Comparison of ENCODE assay signal across 7 cellular contexts in genomic region chr3:100089802-100090668, GRCh38. TPM values are rescaled to one million over a fixed set of nuclear protein-coding genes. Genes with fewer than 3 reads are reported as not detected.
DNase-seq lines count a peak whose midpoint lies in the region; ATAC-seq and TF ChIP-seq lines count a peak whose summit lies in the region.

No MANE protein-coding gene starts in this region.

- H3K27ac Mint-ChIP-seq in H9, result peak overlapping the region; percentile 62 to 87 (median 80); a peak in 6 of 7 replicates
- peak overlapping the region; percentile 52 for H3K27ac Mint-ChIP-seq in activated T-helper 2 cell treated with anti-CD3 and anti-CD28 coated beads, Interferon-gamma antibody, Interleukin-2, Interleukin-4, amounts not matched to agents 10 μg/mL and 5 μg/mL and 100 μg/mL, durations not matched to agents 14 hours and 24 hours and 36 hours

- H2AK5ac ChIP-seq in H9 (ENCODE audit: insufficient read length, low read length), result no peak overlapping the region

- H3K79me2 ChIP-seq in H9 (ENCODE audit: insufficient read depth, low read length) (no peaks in the 10 kb centered on the region), Karpas-422 (ENCODE audit: low read length) (no peaks in the 10 kb centered on the region)

- H4K8ac ChIP-seq in H9 (replicated peaks; ENCODE audit: insufficient read length, low read depth, low read length), result no peak overlapping the region

- H3K36me3 ChIP-seq in Karpas-422 (ENCODE audit: insufficient read depth, low read length) (no peaks in the 10 kb centered on the region), kidney epithelial cell (ENCODE audit: control insufficient read depth, insufficient read depth, low read length) (no peaks in the 10 kb centered on the region)

- no CpG with 5 or more reads among the region's 7 CpGs for WGBS in H9 (ENCODE audit: extremely low coverage, insufficient read length, low lambda C conversion rate)

- H3K14ac ChIP-seq in H9 (ENCODE audit: insufficient read depth, low read length), result no peak overlapping the region

- no peak overlapping the region for H2BK120ac ChIP-seq in H9 (ENCODE audit: low read depth, low read length, poor library complexity, severe bottlenecking)

- intact Hi-C loops in activated T-helper 2 cell treated with anti-CD3 and anti-CD28 coated beads, Interferon-gamma antibody, Interleukin-2, Interleukin-4, amounts not matched to agents 10 μg/mL and 5 μg/mL and 100 μg/mL, durations not matched to agents 14 hours and 24 hours and 36 hours (cut with micrococcal nuclease), result loop anchor here (1.0 to 5.0 kb wide), 6 partner anchors 15 to 272 kb away; no protein-coding TSS in a partner anchor

- no peaks in the 10 kb centered on the region for H3K27me3 Mint-ChIP-seq in H9 (ENCODE audit: low read depth)
- peaks cover 1% of the 10 kb centered on the region for H3K27me3 Mint-ChIP-seq in activated T-helper 2 cell treated with anti-CD3 and anti-CD28 coated beads, Interferon-gamma antibody, Interleukin-2, Interleukin-4, amounts not matched to agents 10 μg/mL and 5 μg/mL and 100 μg/mL, durations not matched to agents 14 hours and 24 hours and 36 hours (ENCODE audit: low read depth)

- H2BK20ac ChIP-seq in H9 (ENCODE audit: low read depth, low read length, poor library complexity, severe bottlenecking), result no peak overlapping the region

- H3K9ac ChIP-seq in H9 (ENCODE audit: extremely low read depth, insufficient read length, low read length) (no peak overlapping the region), Karpas-422 (ENCODE audit: low read length) (no peak overlapping the region)

- no peak overlapping the region for H4K5ac ChIP-seq in H9 (ENCODE audit: insufficient read length, low read depth, low read length)

- H3K27me3 ChIP-seq in H9 (ENCODE audit: insufficient read depth, low read length), result no peaks in the 10 kb centered on the region
- H3K27me3 ChIP-seq in Karpas-422 (ENCODE audit: low read length), result no peaks in the 10 kb centered on the region
- H3K27me3 ChIP-seq in kidney epithelial cell (ENCODE audit: control insufficient read depth, insufficient read depth, low read length), result no peaks in the 10 kb centered on the region

- H3K4me3 ChIP-seq in Karpas-422 (ENCODE audit: low read length), result no peak overlapping the region
- H3K4me3 ChIP-seq in kidney epithelial cell (ENCODE audit: low read depth, low read length), result no peak overlapping the region

- H2AFZ ChIP-seq in H9 (ENCODE audit: low read length) (no peak overlapping the region), Karpas-422 (ENCODE audit: low read length) (no peak overlapping the region)

- H3T11ph ChIP-seq in H9 (ENCODE audit: low read length), result no peak overlapping the region

- no peak overlapping the region for H4K91ac ChIP-seq in H9 (ENCODE audit: insufficient read length, low read depth, low read length)

- H3K36me3 Mint-ChIP-seq in H9 (ENCODE audit: insufficient read depth in 1 of 3, low read depth in 3 of 3), result no peaks in the 10 kb centered on the region
- peaks cover 11% of the 10 kb centered on the region for H3K36me3 Mint-ChIP-seq in activated T-helper 2 cell treated with anti-CD3 and anti-CD28 coated beads, Interferon-gamma antibody, Interleukin-2, Interleukin-4, amounts not matched to agents 10 μg/mL and 5 μg/mL and 100 μg/mL, durations not matched to agents 14 hours and 24 hours and 36 hours (ENCODE audit: low read depth)

- TF ChIP-seq CTCF in H9 (conservative IDR thresholded peaks at IDR 0.05) (peak; percentile 69), kidney epithelial cell (IDR thresholded peaks at IDR 0.05; ENCODE audit: insufficient read depth, low read length, poor library complexity, severe bottlenecking) (peak; percentile 64)

- H3K9me3 ChIP-seq in H9 (ENCODE audit: control insufficient read depth, low read depth, low read length) (no peaks in the 10 kb centered on the region), Karpas-422 (ENCODE audit: low read length) (no peaks in the 10 kb centered on the region)

- peak; percentile 57 for DNase-seq in H9
- peak; percentile 48 for DNase-seq in Karpas-422
- DNase-seq in activated T-helper 2 cell treated with anti-CD3 and anti-CD28 coated beads, Interferon-gamma antibody, Interleukin-2, Interleukin-4, amounts not matched to agents 10 μg/mL and 5 μg/mL and 100 μg/mL, durations not matched to agents 14 hours and 24 hours and 36 hours (ENCODE audit: low spot score), result no peak
- DNase-seq in kidney epithelial cell (ENCODE audit: low read depth), result no peak
- no peak for DNase-seq in NCI-H2227 treated with DMSO at 0.1 percent for 48 hours (lab: John Stamatoyannopoulos, UW)
- no peak for DNase-seq in NCI-H1436 (lab: John Stamatoyannopoulos, UW)

- H2BK12ac ChIP-seq in H9 (ENCODE audit: insufficient read length, low read depth, low read length), result no peak overlapping the region

- H3K4me2 ChIP-seq in H9 (ENCODE audit: insufficient read depth, insufficient read length, low read length), result no peak overlapping the region
- H3K4me2 ChIP-seq in Karpas-422 (ENCODE audit: low read depth, low read length, poor library complexity, severe bottlenecking), result no peak overlapping the region

- ATAC-seq in GM18502 (IDR thresholded peaks at IDR 0.05; ENCODE audit: poor library complexity, unreplicated experiment), result peak; percentile 82

- no peak overlapping the region for H3K4me3 Mint-ChIP-seq in H9
- peak overlapping the region; percentile 0 for H3K4me3 Mint-ChIP-seq in activated T-helper 2 cell treated with anti-CD3 and anti-CD28 coated beads, Interferon-gamma antibody, Interleukin-2, Interleukin-4, amounts not matched to agents 10 μg/mL and 5 μg/mL and 100 μg/mL, durations not matched to agents 14 hours and 24 hours and 36 hours (ENCODE audit: low read depth)

- no peaks in the 10 kb centered on the region for H3K79me1 ChIP-seq in H9 (ENCODE audit: insufficient read depth, low read depth, low read length, poor library complexity, severe bottlenecking)

- no peaks in the 10 kb centered on the region for H3K9me3 Mint-ChIP-seq in H9
- no peaks in the 10 kb centered on the region for H3K9me3 Mint-ChIP-seq in activated T-helper 2 cell treated with anti-CD3 and anti-CD28 coated beads, Interferon-gamma antibody, Interleukin-2, Interleukin-4, amounts not matched to agents 10 μg/mL and 5 μg/mL and 100 μg/mL, durations not matched to agents 14 hours and 24 hours and 36 hours

- H3K23me2 ChIP-seq in H9 (ENCODE audit: insufficient read length, low read depth, low read length, poor library complexity, severe bottlenecking), result no peaks in the 10 kb centered on the region

- H2BK5ac ChIP-seq in H9 (ENCODE audit: insufficient read length, low read length), result no peak overlapping the region

- no peaks in the 10 kb centered on the region for H3K9me2 ChIP-seq in Karpas-422 (replicated peaks; ENCODE audit: insufficient read depth, low read length)

- no peak overlapping the region for H3K27ac ChIP-seq in H9 (ENCODE audit: insufficient read length, low read depth, low read length)
- H3K27ac ChIP-seq in Karpas-422 (ENCODE audit: low read length), result no peak overlapping the region

- H3K4me1 Mint-ChIP-seq in H9, result peaks cover 28 to 32% of the 10 kb centered on the region in 2 experiments
- peaks cover 39% of the 10 kb centered on the region for H3K4me1 Mint-ChIP-seq in activated T-helper 2 cell treated with anti-CD3 and anti-CD28 coated beads, Interferon-gamma antibody, Interleukin-2, Interleukin-4, amounts not matched to agents 10 μg/mL and 5 μg/mL and 100 μg/mL, durations not matched to agents 14 hours and 24 hours and 36 hours (ENCODE audit: low read depth)

- H3K56ac ChIP-seq in H9 (ENCODE audit: insufficient read length, low read depth, low read length), result no peak overlapping the region

- H3K4me1 ChIP-seq in H9 (ENCODE audit: insufficient read depth, low read length) (peaks cover 6% of the 10 kb centered on the region; the same call in 1 of the 2 replicates), Karpas-422 (ENCODE audit: low read length) (no peaks in the 10 kb centered on the region)

- H4K20me1 ChIP-seq in H9 (ENCODE audit: control insufficient read depth, insufficient read depth, insufficient read length), result no peaks in the 10 kb centered on the region
- H4K20me1 ChIP-seq in Karpas-422 (ENCODE audit: insufficient read depth, low read depth, low read length), result no peaks in the 10 kb centered on the region

- no peak overlapping the region for H3K18ac ChIP-seq in H9 (ENCODE audit: insufficient read length, low read depth, low read length)

- no peak overlapping the region for H3K23ac ChIP-seq in H9 (ENCODE audit: insufficient read length, low read depth, low read length)

- no peak overlapping the region for H2BK15ac ChIP-seq in H9 (ENCODE audit: low read depth, low read length)

- no peak overlapping the region for H3K4ac ChIP-seq in H9 (ENCODE audit: low read depth, low read length)

RNA-seq across cellular contexts. Expression of gene FILIP1L, which starts 24.3 kb away (rescaled TPM):
- total RNA-seq in H9 (2021), result 0.07 and 0.22 TPM in 2 replicates
- total RNA-seq in Karpas-422 (2014; rRNA removed; shearing (Covaris generic); ENCODE audit: low replicate concordance), result 0.37 and 0.43 TPM in 2 replicates
- total RNA-seq in activated T-helper 2 cell treated with anti-CD3 and anti-CD28 coated beads, Interferon-gamma antibody, Interleukin-2, Interleukin-4, amounts not matched to agents 10 μg/mL and 5 μg/mL and 100 μg/mL, durations not matched to agents 14 hours and 24 hours and 36 hours, result 4.5 TPM in 2 replicates
- total RNA-seq in kidney epithelial cell, result 14.9 and 15.6 TPM in 2 replicates

Comparison
In these comparisons a context has a peak if more than half of its experiments do, and no peak if none do; other contexts are left out.
1. DNase-seq: peak in H9 (single experiment) and Karpas-422 (single experiment); none in activated T-helper 2 cell treated with anti-CD3 and anti-CD28 coated beads, Interferon-gamma antibody, Interleukin-2, Interleukin-4, amounts not matched to agents 10 μg/mL and 5 μg/mL and 100 μg/mL, durations not matched to agents 14 hours and 24 hours and 36 hours (single experiment), kidney epithelial cell (single experiment), NCI-H2227 treated with DMSO at 0.1 percent for 48 hours (single experiment) and NCI-H1436 (single experiment).